8 cellular contexts compared by ENCODE assay signal in the genomic region with DNA sequence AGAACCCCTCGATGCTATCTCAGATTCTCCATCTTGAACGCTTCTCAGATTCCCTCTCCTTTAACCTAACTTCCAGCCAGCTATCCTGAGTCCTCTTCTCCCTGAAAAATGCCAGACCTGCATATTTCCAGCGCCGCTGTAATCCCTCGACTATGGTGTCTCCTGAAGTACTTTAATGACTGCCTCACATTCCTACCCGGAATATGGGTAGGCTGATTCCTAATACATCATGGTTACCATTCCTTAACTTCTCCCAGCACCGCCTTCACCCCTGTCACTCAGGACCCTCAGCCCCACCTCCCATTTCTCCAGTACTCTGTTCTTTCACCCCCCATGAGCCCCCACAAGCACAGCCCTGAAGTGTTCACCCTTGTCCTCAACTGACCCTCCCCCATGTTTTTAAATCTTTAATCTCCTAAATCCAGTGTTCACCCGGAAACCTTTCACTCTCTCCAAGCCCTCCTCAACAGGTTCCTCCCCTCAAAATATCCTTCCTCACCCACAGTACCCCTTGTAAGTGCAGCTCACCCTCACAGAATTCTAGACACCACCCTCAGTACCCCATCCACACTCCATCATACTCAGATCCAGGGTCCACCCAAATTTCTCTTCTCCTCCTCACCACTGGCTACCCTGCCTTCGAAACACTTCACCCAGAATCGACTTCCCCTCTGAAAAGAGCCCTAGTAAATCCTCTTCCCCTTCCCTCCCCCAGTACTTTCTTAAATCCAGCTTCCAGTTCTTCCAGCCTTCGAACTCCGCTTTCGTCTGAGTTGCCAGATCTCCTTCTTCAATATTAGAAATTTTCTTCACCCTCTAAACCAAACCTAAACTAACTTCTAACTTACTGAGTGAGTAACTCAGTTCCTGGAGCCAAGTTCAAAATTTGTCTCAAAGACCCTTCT. TPM values are rescaled to one million over a fixed set of nuclear protein-coding genes. Genes with fewer than 3 reads are reported as not detected.
DNase-seq lines count a peak whose midpoint lies in the region; ATAC-seq and TF ChIP-seq lines count a peak whose summit lies in the region.

No MANE protein-coding gene starts in this region.

- H3K36me3 Mint-ChIP-seq in CD4-positive, CD25-positive, alpha-beta regulatory T cell: peaks cover 32% of the 10 kb centered on the region
- peaks cover 14% of the 10 kb centered on the region for H3K36me3 Mint-ChIP-seq in brain

- H3K36me3 ChIP-seq in CD4-positive, CD25-positive, alpha-beta regulatory T cell (ENCODE audit: control insufficient read depth, insufficient read depth, low read length): peaks cover 18% of the 10 kb centered on the region
- H3K36me3 ChIP-seq in left lung: peaks cover 0 to 19% of the 10 kb centered on the region in 2 donors
- H3K36me3 ChIP-seq in tibial nerve: peaks cover 0 to 22% (median 6%) of the 10 kb centered on the region in 3 donors

- ATAC-seq in CD4-positive, CD25-positive, alpha-beta regulatory T cell (ENCODE audit: low read depth in 2 of 2): no peak
- peak; percentile 15 for ATAC-seq in left lung
- ATAC-seq in GM19467 (IDR thresholded peaks at IDR 0.05; ENCODE audit: unreplicated experiment): no peak
- no peak for ATAC-seq in GM19328 (IDR thresholded peaks at IDR 0.05; ENCODE audit: unreplicated experiment)

- no peak for TF ChIP-seq POLR2A in tibial nerve (IDR thresholded peaks at IDR 0.05)

- H3K4me1 ChIP-seq in CD4-positive, CD25-positive, alpha-beta regulatory T cell (ENCODE audit: control insufficient read depth, insufficient read depth, low read length, poor library complexity, severe bottlenecking): peaks cover 26% of the 10 kb centered on the region
- peaks cover 5 to 28% of the 10 kb centered on the region in 2 donors for H3K4me1 ChIP-seq in left lung
- H3K4me1 ChIP-seq in tibial nerve: peaks cover 0 to 43% (median 14%) of the 10 kb centered on the region in 4 donors

- H3K27ac ChIP-seq in CD4-positive, CD25-positive, alpha-beta regulatory T cell (ENCODE audit: insufficient read depth, low read length, poor library complexity, severe bottlenecking): peak overlapping the region; percentile 94
- H3K27ac ChIP-seq in left lung (peak overlapping the region; percentile 96 to 98), tibial nerve (peak overlapping the region; percentile 93 to 100 (median 99))

- TF ChIP-seq CTCF in brain (conservative IDR thresholded peaks at IDR 0.05): no peak
- TF ChIP-seq CTCF in left lung (IDR thresholded peaks at IDR 0.05): no peak
- TF ChIP-seq CTCF in tibial nerve (IDR thresholded peaks at IDR 0.05): no peak

- H3K27ac Mint-ChIP-seq in CD4-positive, CD25-positive, alpha-beta regulatory T cell: peak overlapping the region; percentile 99 to 100 (median 100)
- H3K27ac Mint-ChIP-seq in brain: peak overlapping the region; percentile 91 to 98 (median 97)

- DNase-seq in CD4-positive, CD25-positive, alpha-beta regulatory T cell: peak in 1 of 3 donors; percentile 17
- peak; percentile 21 for DNase-seq in LHCN-M2 (ENCODE audit: low read depth)
- no peak for DNase-seq in left lung
- DNase-seq in tibial nerve (ENCODE audit: low spot score in 2 of 2): no peak
- no peak for DNase-seq in activated CD8-positive, alpha-beta memory T cell treated with anti-CD3 and anti-CD28 coated beads, Interleukin-2, amount 50 U/mL, for 4 hours

- no peaks in the 10 kb centered on the region for H3K9me3 Mint-ChIP-seq in CD4-positive, CD25-positive, alpha-beta regulatory T cell
- peaks cover 0 to under 1% (median 0%) of the 10 kb centered on the region in 5 experiments for H3K9me3 Mint-ChIP-seq in brain

- no peaks in the 10 kb centered on the region for H3K27me3 Mint-ChIP-seq in CD4-positive, CD25-positive, alpha-beta regulatory T cell
- H3K27me3 Mint-ChIP-seq in brain: peaks cover 10% of the 10 kb centered on the region

- H3K4me3 ChIP-seq in CD4-positive, CD25-positive, alpha-beta regulatory T cell (ENCODE audit: low read depth, low read length): peak overlapping the region; percentile 94
- H3K4me3 ChIP-seq in left lung (peak overlapping the region; percentile 84 to 96), tibial nerve (peak overlapping the region; percentile 91 to 100 (median 94))

- H3K27me3 ChIP-seq in CD4-positive, CD25-positive, alpha-beta regulatory T cell (ENCODE audit: control insufficient read depth, insufficient read depth, low read length): no peaks in the 10 kb centered on the region
- no peaks in the 10 kb centered on the region for H3K27me3 ChIP-seq in left lung
- no peaks in the 10 kb centered on the region for H3K27me3 ChIP-seq in tibial nerve

- H3K4me1 Mint-ChIP-seq in CD4-positive, CD25-positive, alpha-beta regulatory T cell: peaks cover 19 to 55% (median 41%) of the 10 kb centered on the region in 4 donors
- peaks cover 24% of the 10 kb centered on the region for H3K4me1 Mint-ChIP-seq in brain

- no peak for TF ChIP-seq EP300 in tibial nerve (IDR thresholded peaks at IDR 0.05)

- H3K4me3 Mint-ChIP-seq in CD4-positive, CD25-positive, alpha-beta regulatory T cell: peak overlapping the region; percentile 97 to 98 (median 98)
- peak overlapping the region; percentile 91 to 99 (median 97) for H3K4me3 Mint-ChIP-seq in brain

- whole genome bisulfite sequencing in tibial nerve, 2 donors: 29 to 31% methylated on average over 13 of the region's 13 CpGs

- H3K9me3 ChIP-seq in CD4-positive, CD25-positive, alpha-beta regulatory T cell (ENCODE audit: control insufficient read depth in 2 of 2, low read length in 2 of 2): no peaks in the 10 kb centered on the region
- H3K9me3 ChIP-seq in left lung: no peaks in the 10 kb centered on the region
- H3K9me3 ChIP-seq in tibial nerve: no peaks in the 10 kb centered on the region

- intact Hi-C loops in left lung (cut with DNase I): no loop called here

RNA-seq across cellular contexts. Expression of gene CPT2, which starts 0.9 kb away (rescaled TPM):
- total RNA-seq in CD4-positive, CD25-positive, alpha-beta regulatory T cell: 11.6 TPM
- 10 to 100 TPM; 27.4 to 35.3 (median 33.5) TPM for polyA plus RNA-seq in CD4-positive, CD25-positive, alpha-beta regulatory T cell
- 17.4 and 17.5 TPM in 2 replicates for total RNA-seq in LHCN-M2 (2014; rRNA removed)
- polyA plus RNA-seq in LHCN-M2 (2012): 8.9 TPM
- polyA plus RNA-seq in brain (ENCODE audit: insufficient read depth, low read depth, low replicate concordance): 21.5 TPM
- 10 to 100 TPM; 19.1 to 31.4 TPM for total RNA-seq in left lung
- 10 to 100 TPM; 17.2 to 28.8 (median 21.7) TPM for total RNA-seq in tibial nerve

RNA-seq across cellular contexts. Expression of gene CZIB, which starts 22.9 kb away (rescaled TPM):
- 33.5 TPM for total RNA-seq in CD4-positive, CD25-positive, alpha-beta regulatory T cell
- 10 to 100 TPM; 59.6 to 68.2 (median 61.4) TPM for polyA plus RNA-seq in CD4-positive, CD25-positive, alpha-beta regulatory T cell
- total RNA-seq in LHCN-M2 (2014; rRNA removed): 46.1 and 47.7 TPM in 2 replicates
- 65.6 TPM for polyA plus RNA-seq in LHCN-M2 (2012)
- 79.1 TPM for polyA plus RNA-seq in brain (ENCODE audit: insufficient read depth, low read depth, low replicate concordance)
- total RNA-seq in left lung: 10 to 100 TPM; 50.5 to 55.4 TPM
- total RNA-seq in tibial nerve: 10 to 100 TPM; 49.2 to 67.7 (median 64.7) TPM

RNA-seq across cellular contexts. Expression of gene MAGOH, which starts 40.8 kb away (rescaled TPM):
- total RNA-seq in CD4-positive, CD25-positive, alpha-beta regulatory T cell: 58.1 TPM
- 100 to 1,000 TPM in 1 of 4 donors, 10 to 100 TPM in 3; 89.8 to 102 (median 95.6) TPM for polyA plus RNA-seq in CD4-positive, CD25-positive, alpha-beta regulatory T cell
- total RNA-seq in LHCN-M2 (2014; rRNA removed) (31.7 and 36.5 TPM in 2 replicates), left lung (10 to 100 TPM; 31.8 to 33.9 TPM), tibial nerve (10 to 100 TPM; 11.6 to 18.6 (median 16.8) TPM)
- 70.6 TPM for polyA plus RNA-seq in LHCN-M2 (2012)
- 54.8 TPM for polyA plus RNA-seq in brain (ENCODE audit: insufficient read depth, low read depth, low replicate concordance)

RNA-seq across cellular contexts. Expression of gene SLC1A7, which starts 55.1 kb away (rescaled TPM):
- not detected for total RNA-seq in CD4-positive, CD25-positive, alpha-beta regulatory T cell
- not detected for polyA plus RNA-seq in CD4-positive, CD25-positive, alpha-beta regulatory T cell
- total RNA-seq in LHCN-M2 (2014; rRNA removed) (not detected in 2 replicates), left lung (1 to 10 TPM in 1 of 2 donors, under 1 TPM in 1; 0.44 to 1.2 TPM), tibial nerve (1 to 10 TPM in 1 of 4 donors, under 1 TPM in 1, not detected in 2; 0.66 to 1.6 TPM)
- polyA plus RNA-seq in LHCN-M2 (2012): not detected
- polyA plus RNA-seq in brain (ENCODE audit: insufficient read depth, low read depth, low replicate concordance): 0.17 TPM
